In the genomic region with DNA sequence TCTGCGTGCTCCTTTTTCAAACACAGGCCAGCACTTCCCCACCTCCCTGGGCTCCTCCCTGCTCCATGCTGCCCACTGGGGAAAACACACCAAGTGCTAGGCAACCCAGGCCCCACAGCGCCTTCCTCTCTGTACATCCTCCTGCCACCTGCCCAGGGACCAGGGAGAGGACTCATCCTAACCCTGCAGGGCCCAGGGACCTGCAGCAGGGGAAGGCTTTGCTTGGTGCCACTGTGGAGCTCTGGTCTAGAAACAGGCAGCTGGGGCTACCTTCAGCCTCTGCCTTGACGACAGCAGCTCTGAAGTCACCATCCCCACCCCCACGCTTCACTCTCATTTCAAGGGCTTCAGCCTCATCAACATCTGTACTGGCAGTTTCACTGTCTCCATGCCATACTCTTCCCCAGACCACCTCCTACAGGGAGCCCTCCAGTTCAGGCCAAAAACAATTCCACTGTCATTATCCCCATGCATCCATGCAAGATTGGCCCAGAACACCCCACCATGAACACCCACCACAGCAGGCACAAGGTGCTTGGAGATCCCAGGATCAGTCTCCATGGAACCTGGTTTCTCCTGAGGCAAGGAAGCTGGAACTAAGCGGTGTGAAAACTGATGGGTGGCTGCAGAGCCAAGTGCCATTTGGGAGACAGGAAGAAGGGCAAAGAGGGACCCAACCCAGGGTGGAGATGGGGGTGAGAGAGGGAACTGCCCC, we compare ENCODE assay signal across 7 cellular contexts. TPM values are rescaled to one million over a fixed set of nuclear protein-coding genes. Genes with fewer than 3 reads are reported as not detected.
DNase-seq lines count a peak whose midpoint lies in the region; ATAC-seq and TF ChIP-seq lines count a peak whose summit lies in the region.

No MANE protein-coding gene starts in this region.

- no peaks in the 10 kb centered on the region for H3K27me3 ChIP-seq in Karpas-422 (ENCODE audit: low read length)
- H3K27me3 ChIP-seq in liver (ENCODE audit: control insufficient read depth in 4 of 4, insufficient read depth in 4 of 4, low read length in 3 of 4): no peaks in the 10 kb centered on the region
- H3K27me3 ChIP-seq in stomach: no peaks in the 10 kb centered on the region

- TF ChIP-seq POLR2A in stomach (IDR thresholded peaks at IDR 0.05): no peak

- intact Hi-C loops in stomach (cut with DNase I; ENCODE audit: low total_unique reads): no loop called here

- H3K79me2 ChIP-seq in Karpas-422 (ENCODE audit: low read length): peaks cover 26% of the 10 kb centered on the region

- TF ChIP-seq CTCF in liver (IDR thresholded peaks at IDR 0.05; ENCODE audit: low read depth, low read length, missing input control) (no peak), stomach (IDR thresholded peaks at IDR 0.05) (no peak)

- 0 out of 2 replicates have a peak, but pooled peaks cover 3% of the 10 kb centered on the region for H4K20me1 ChIP-seq in Karpas-422 (ENCODE audit: insufficient read depth, low read depth, low read length)

- H3K36me3 ChIP-seq in Karpas-422 (ENCODE audit: insufficient read depth, low read length) (no peaks in the 10 kb centered on the region), liver (ENCODE audit: control insufficient read depth in 4 of 4, insufficient read depth in 3 of 4, low read depth in 1 of 4, low read length in 3 of 4) (peaks cover 0 to 3% (median 2%) of the 10 kb centered on the region in 4 donors), stomach (peaks cover 0 to 30% (median 29%) of the 10 kb centered on the region in 4 donors)

- H3K4me2 ChIP-seq in Karpas-422 (ENCODE audit: low read depth, low read length, poor library complexity, severe bottlenecking): peak overlapping the region; percentile 82

- H3K36me3 Mint-ChIP-seq in activated naive CD8-positive, alpha-beta T cell treated with anti-CD3 and anti-CD28 coated beads for 36 hours: peaks cover 2% of the 10 kb centered on the region

- peaks cover 64% of the 10 kb centered on the region for H3K4me1 Mint-ChIP-seq in activated naive CD8-positive, alpha-beta T cell treated with anti-CD3 and anti-CD28 coated beads for 36 hours

- H3K27me3 Mint-ChIP-seq in activated naive CD8-positive, alpha-beta T cell treated with anti-CD3 and anti-CD28 coated beads for 36 hours: no peaks in the 10 kb centered on the region

- DNase-seq in Karpas-422: peak; percentile 51
- peak; percentile 47 for DNase-seq in activated naive CD8-positive, alpha-beta T cell treated with anti-CD3 and anti-CD28 coated beads for 36 hours
- no peak for DNase-seq in stomach
- DNase-seq in NCI-H2171 (lab: John Stamatoyannopoulos, UW): no peak

- H3K27ac ChIP-seq in Karpas-422 (ENCODE audit: low read length) (no peak overlapping the region; the same call in 1 of the 2 replicates), liver (ENCODE audit: low read depth in 1 of 2, low read length in 2 of 2) (peak overlapping the region; percentile 84 to 89), stomach (peak overlapping the region in 4 of 5 donors; percentile 16 to 97 (median 90))

- H3K4me3 Mint-ChIP-seq in activated naive CD8-positive, alpha-beta T cell treated with anti-CD3 and anti-CD28 coated beads for 36 hours: peak overlapping the region; percentile 90

- peak overlapping the region; percentile 89 for H3K27ac Mint-ChIP-seq in activated naive CD8-positive, alpha-beta T cell treated with anti-CD3 and anti-CD28 coated beads for 36 hours

- H2AFZ ChIP-seq in Karpas-422 (ENCODE audit: low read length): no peak overlapping the region

- TF ChIP-seq EP300 in stomach (IDR thresholded peaks at IDR 0.05): no peak

- H3K9me3 Mint-ChIP-seq in activated naive CD8-positive, alpha-beta T cell treated with anti-CD3 and anti-CD28 coated beads for 36 hours: no peaks in the 10 kb centered on the region

- H3K9me2 ChIP-seq in Karpas-422 (replicated peaks; ENCODE audit: insufficient read depth, low read length): no peaks in the 10 kb centered on the region

- H3K4me3 ChIP-seq in Karpas-422 (ENCODE audit: low read length) (peak overlapping the region; percentile 96), liver (ENCODE audit: low read depth in 1 of 3, low read length in 3 of 3) (peak overlapping the region; percentile 77 to 79 (median 78)), stomach (peak overlapping the region; percentile 58 to 90 (median 80))

- H3K9me3 ChIP-seq in Karpas-422 (ENCODE audit: low read length) (no peaks in the 10 kb centered on the region), liver (ENCODE audit: control insufficient read depth in 4 of 4, low read length in 3 of 4) (no peaks in the 10 kb centered on the region), stomach (no peaks in the 10 kb centered on the region)

- WGBS in liver: 55% methylated on average over 5 of the region's 5 CpGs
- WGBS in stomach, 5 donors: 63 to 74% (median 69%) methylated on average over 5 of the region's 5 CpGs

- H3K9ac ChIP-seq in Karpas-422 (ENCODE audit: low read length) (peak overlapping the region; percentile 96), liver (ENCODE audit: low read depth in 1 of 2, low read length in 2 of 2) (peak overlapping the region; percentile 45 to 78)

- no peak for TF ChIP-seq RAD21 in liver (IDR thresholded peaks at IDR 0.05)

- H3K4me1 ChIP-seq in Karpas-422 (ENCODE audit: low read length) (peaks cover 35% of the 10 kb centered on the region), liver (ENCODE audit: control insufficient read depth in 4 of 4, insufficient read depth in 4 of 4, low read length in 3 of 4) (peaks cover 36 to 78% (median 66%) of the 10 kb centered on the region in 4 donors), stomach (peaks cover 25 to 74% (median 58%) of the 10 kb centered on the region in 4 donors)

- ATAC-seq in GM18858 (IDR thresholded peaks at IDR 0.05; ENCODE audit: unreplicated experiment) (no peak), GM21528 (IDR thresholded peaks at IDR 0.05; ENCODE audit: low FRiP score, unreplicated experiment) (no peak)

TF ChIP-seq in liver, 16 proteins besides CTCF, POLR2A, EP300 and RAD21 (continues in another document):
- TF ChIP-seq FOXA1 (IDR thresholded peaks at IDR 0.05) (no peak), JUND (IDR thresholded peaks at IDR 0.05) (no peak), HNF4A (conservative IDR thresholded peaks at IDR 0.05) (no peak), SP1 (IDR thresholded peaks at IDR 0.05) (no peak), FOXA2 (IDR thresholded peaks at IDR 0.05) (no peak)
- TF ChIP-seq, protein P1, sequence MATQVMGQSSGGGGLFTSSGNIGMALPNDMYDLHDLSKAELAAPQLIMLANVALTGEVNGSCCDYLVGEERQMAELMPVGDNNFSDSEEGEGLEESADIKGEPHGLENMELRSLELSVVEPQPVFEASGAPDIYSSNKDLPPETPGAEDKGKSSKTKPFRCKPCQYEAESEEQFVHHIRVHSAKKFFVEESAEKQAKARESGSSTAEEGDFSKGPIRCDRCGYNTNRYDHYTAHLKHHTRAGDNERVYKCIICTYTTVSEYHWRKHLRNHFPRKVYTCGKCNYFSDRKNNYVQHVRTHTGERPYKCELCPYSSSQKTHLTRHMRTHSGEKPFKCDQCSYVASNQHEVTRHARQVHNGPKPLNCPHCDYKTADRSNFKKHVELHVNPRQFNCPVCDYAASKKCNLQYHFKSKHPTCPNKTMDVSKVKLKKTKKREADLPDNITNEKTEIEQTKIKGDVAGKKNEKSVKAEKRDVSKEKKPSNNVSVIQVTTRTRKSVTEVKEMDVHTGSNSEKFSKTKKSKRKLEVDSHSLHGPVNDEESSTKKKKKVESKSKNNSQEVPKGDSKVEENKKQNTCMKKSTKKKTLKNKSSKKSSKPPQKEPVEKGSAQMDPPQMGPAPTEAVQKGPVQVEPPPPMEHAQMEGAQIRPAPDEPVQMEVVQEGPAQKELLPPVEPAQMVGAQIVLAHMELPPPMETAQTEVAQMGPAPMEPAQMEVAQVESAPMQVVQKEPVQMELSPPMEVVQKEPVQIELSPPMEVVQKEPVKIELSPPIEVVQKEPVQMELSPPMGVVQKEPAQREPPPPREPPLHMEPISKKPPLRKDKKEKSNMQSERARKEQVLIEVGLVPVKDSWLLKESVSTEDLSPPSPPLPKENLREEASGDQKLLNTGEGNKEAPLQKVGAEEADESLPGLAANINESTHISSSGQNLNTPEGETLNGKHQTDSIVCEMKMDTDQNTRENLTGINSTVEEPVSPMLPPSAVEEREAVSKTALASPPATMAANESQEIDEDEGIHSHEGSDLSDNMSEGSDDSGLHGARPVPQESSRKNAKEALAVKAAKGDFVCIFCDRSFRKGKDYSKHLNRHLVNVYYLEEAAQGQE (IDR thresholded peaks at IDR 0.05): no peak

RNA-seq across cellular contexts. Expression of a gene that starts 1.1 kb away (rescaled TPM):
- 15.8 and 33.8 TPM in 2 replicates for total RNA-seq in Karpas-422 (2014; rRNA removed; shearing (Covaris generic); ENCODE audit: low replicate concordance)
- total RNA-seq in activated naive CD8-positive, alpha-beta T cell treated with anti-CD3 and anti-CD28 coated beads for 36 hours: 10 to 100 TPM; 38.0 to 39.0 TPM
- total RNA-seq in liver (10 to 100 TPM in 1 of 2 donors, 1 to 10 TPM in 1; 9.8 to 24.3 TPM), stomach (10 to 100 TPM in 3 of 5 donors, 1 to 10 TPM in 2; 4.7 to 65.2 (median 11.6) TPM)
- polyA plus RNA-seq in liver (10 to 100 TPM; 17.5 to 23.0 TPM), stomach (10 to 100 TPM in 2 of 3 donors, 1 to 10 TPM in 1; 5.8 to 21.7 (median 18.0) TPM)

RNA-seq across cellular contexts. Expression of a gene that starts 16.0 kb away (rescaled TPM):
- total RNA-seq in Karpas-422 (2014; rRNA removed; shearing (Covaris generic); ENCODE audit: low replicate concordance): not detected in 2 replicates
- under 1 TPM in 1 of 2 experiments, not detected in 1; 0.04 TPM for total RNA-seq in activated naive CD8-positive, alpha-beta T cell treated with anti-CD3 and anti-CD28 coated beads for 36 hours
- not detected for total RNA-seq in liver
- not detected for polyA plus RNA-seq in liver
- under 1 TPM in 1 of 5 donors, not detected in 4; 0.87 TPM for total RNA-seq in stomach
- under 1 TPM in 2 of 3 donors, not detected in 1; 0.03 to 0.06 TPM for polyA plus RNA-seq in stomach

RNA-seq across cellular contexts. Expression of a gene that starts 18.2 kb away (rescaled TPM):
- total RNA-seq in Karpas-422 (2014; rRNA removed; shearing (Covaris generic); ENCODE audit: low replicate concordance): not detected in 2 replicates
- total RNA-seq in activated naive CD8-positive, alpha-beta T cell treated with anti-CD3 and anti-CD28 coated beads for 36 hours: not detected
- 1 to 10 TPM in 1 of 2 donors, under 1 TPM in 1; 0.09 to 1.5 TPM for total RNA-seq in liver
- under 1 TPM; 0.21 to 0.37 TPM for polyA plus RNA-seq in liver
- 100 to 1,000 TPM in 1 of 5 donors, 10 to 100 TPM in 3, 1 to 10 TPM in 1; 7.0 to 104 (median 11.7) TPM for total RNA-seq in stomach
- 10 to 100 TPM in 1 of 3 donors, under 1 TPM in 2; 0.31 to 17.3 (median 0.56) TPM for polyA plus RNA-seq in stomach

RNA-seq across cellular contexts. Expression of a gene that starts 27.4 kb away (rescaled TPM):
- total RNA-seq in Karpas-422 (2014; rRNA removed; shearing (Covaris generic); ENCODE audit: low replicate concordance): not detected in 2 replicates
- not detected for total RNA-seq in activated naive CD8-positive, alpha-beta T cell treated with anti-CD3 and anti-CD28 coated beads for 36 hours
- total RNA-seq in liver: 1 to 10 TPM in 1 of 2 donors, under 1 TPM in 1; 0.50 to 1.6 TPM
- polyA plus RNA-seq in liver: under 1 TPM; 0.48 to 0.53 TPM
- not detected for total RNA-seq in stomach
- polyA plus RNA-seq in stomach: 1 to 10 TPM in 1 of 3 donors, under 1 TPM in 2; 0.19 to 1.1 (median 0.78) TPM

RNA-seq across cellular contexts. Expression of a gene that starts 54.0 kb away (rescaled TPM):
- not detected in 2 replicates for total RNA-seq in Karpas-422 (2014; rRNA removed; shearing (Covaris generic); ENCODE audit: low replicate concordance)
- total RNA-seq in activated naive CD8-positive, alpha-beta T cell treated with anti-CD3 and anti-CD28 coated beads for 36 hours: not detected
- total RNA-seq in liver (not detected), stomach (under 1 TPM in 1 of 5 donors, not detected in 4; 0.37 TPM)
- polyA plus RNA-seq in liver (not detected), stomach (under 1 TPM in 1 of 3 donors, not detected in 2; 0.05 TPM)

Comparison
In these comparisons a context has a peak if more than half of its experiments do, and no peak if none do; other contexts are left out.
1. DNase-seq: peak in Karpas-422 (single experiment) and activated naive CD8-positive, alpha-beta T cell treated with anti-CD3 and anti-CD28 coated beads for 36 hours (single experiment); none in stomach (single experiment) and NCI-H2171 (single experiment).
2. Peak in every context shown above with its lines, with median percentiles within 50 percentile points of each other: H3K4me3 ChIP-seq.